Comparison of ENCODE assay signal across 8 cellular contexts in the genomic region with DNA sequence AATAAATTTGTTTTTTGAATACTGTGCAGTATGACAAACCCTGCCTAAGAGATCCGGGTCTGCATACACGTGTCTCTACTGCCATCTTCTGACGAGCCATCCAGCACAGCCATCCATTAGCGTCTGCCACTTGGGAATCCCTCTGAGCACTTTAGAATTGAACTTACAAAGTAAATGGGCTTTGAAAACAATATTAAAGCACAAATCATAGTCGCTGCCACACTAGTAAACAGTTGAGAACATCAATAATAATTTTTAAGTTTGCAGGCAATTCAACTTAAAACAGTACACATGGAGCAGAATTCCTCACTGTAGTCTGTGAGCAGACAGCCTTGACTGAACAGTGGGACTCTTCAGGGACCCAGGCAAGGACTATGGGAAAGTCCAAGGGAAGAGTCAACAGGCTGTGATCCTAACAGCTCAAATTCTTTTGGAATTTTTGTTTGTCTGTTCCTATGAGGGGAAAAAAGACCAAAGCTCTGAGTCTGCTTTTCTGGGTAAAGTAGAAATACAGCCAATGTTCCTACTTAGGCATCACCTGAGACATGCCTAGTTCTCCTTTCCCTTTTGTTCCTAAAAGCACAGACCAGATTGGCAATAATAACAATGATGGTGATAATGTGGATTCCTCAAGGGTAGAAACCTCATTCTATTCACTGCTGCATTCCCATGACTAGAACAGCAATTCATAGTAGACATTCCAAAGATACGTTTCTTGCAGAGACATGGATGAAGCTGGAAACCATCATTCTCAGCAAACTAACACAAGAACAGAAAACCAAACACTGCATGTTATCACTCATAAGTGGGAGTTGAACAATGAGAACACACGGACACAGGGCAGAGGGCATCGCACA.
A peak's percentile ranks its signal among the peaks of the same experiment; 100 is the strongest.
DNase-seq lines count a peak whose midpoint lies in the region; ATAC-seq and TF ChIP-seq lines count a peak whose summit lies in the region.

No MANE protein-coding gene starts in this region.

- H3K4me3 ChIP-seq in epithelial cell of proximal tubule (ENCODE audit: low read depth, low read length), result no peak overlapping the region

- peak; percentile 42 for DNase-seq in DMS114 treated with DMSO at 0.1 percent for 48 hours (lab: John Stamatoyannopoulos, UW; ENCODE audit: unreplicated experiment)
- peak; percentile 89 for DNase-seq in NCI-H748 treated with DMSO at 0.1 percent for 48 hours (lab: John Stamatoyannopoulos, UW)
- peak; percentile 7 to 24 for DNase-seq in activated CD8-positive, alpha-beta memory T cell treated with anti-CD3 and anti-CD28 coated beads for 4 hours (ENCODE audit: low read depth in 2 of 2)
- DNase-seq in epithelial cell of proximal tubule (ENCODE audit: low read depth), result peak; percentile 40
- DNase-seq in naive B cell, result peak; percentile 38
- peak; percentile 67 for DNase-seq in stromal cell of bone marrow (ENCODE audit: low read depth)

- peaks cover 0 to under 1% (median 0%) of the 10 kb centered on the region in 3 donors for H3K4me1 Mint-ChIP-seq in naive B cell

- TF ChIP-seq CTCF in epithelial cell of proximal tubule (conservative IDR thresholded peaks at IDR 0.05; ENCODE audit: low read depth, low read length), result peak; percentile 88

- peaks cover 14 to 29% (median 24%) of the 10 kb centered on the region in 3 donors for H3K27me3 Mint-ChIP-seq in naive B cell

- no peaks in the 10 kb centered on the region for H3K9me3 Mint-ChIP-seq in naive B cell

- H3K27ac Mint-ChIP-seq in naive B cell, result no peak overlapping the region

- no peaks in the 10 kb centered on the region for H3K36me3 Mint-ChIP-seq in naive B cell

- ATAC-seq in GM19468 (IDR thresholded peaks at IDR 0.05; ENCODE audit: extremely low read depth, unreplicated experiment) (peak; percentile 30), HG03520 (IDR thresholded peaks at IDR 0.05; ENCODE audit: unreplicated experiment) (peak; percentile 53), naive B cell (ENCODE audit: low read depth in 2 of 2) (peak; percentile 58 to 69)

- no peak overlapping the region for H3K4me3 Mint-ChIP-seq in naive B cell

Comparison
In these comparisons a context has a peak if more than half of its experiments do, and no peak if none do; other contexts are left out.
1. DNase-seq: peak in every context shown above with its lines; median percentile 89 in NCI-H748 treated with DMSO at 0.1 percent for 48 hours; 67 in stromal cell of bone marrow; 42 in DMS114 treated with DMSO at 0.1 percent for 48 hours; 40 in epithelial cell of proximal tubule; 38 in naive B cell; 16 in activated CD8-positive, alpha-beta memory T cell treated with anti-CD3 and anti-CD28 coated beads for 4 hours.